Comparison of ENCODE assay signal across 20 cellular contexts in genomic region chr5:163410505-163410904, GRCh38.
"Had no signal": no experiment of that assay in that cellular context is flagged by ENCODE, and none has a peak within 500 bp of the region (broad histone marks: within the 10 kb centered on the region; RNA-seq: fewer than 3 reads in every experiment).

No MANE protein-coding gene starts in this region.

- ATAC-seq: activated T-cell treated with anti-CD3 and anti-CD28 coated beads, Interleukin-2, amount 50 U/mL, for 72 hours; gastroesophageal sphincter; heart right ventricle; left lung; sciatic nerve; stimulated activated memory B cell treated with anti-CD40 and anti-IgM and Interleukin-4, amounts not matched to agents 10 μg/mL and 1 μg/mL and 100 μg/mL, for 72 hours had no signal

- H3K4me3 ChIP-seq: esophagus muscularis mucosa, gastroesophageal sphincter, heart right ventricle, left lung, smooth muscle cell, thoracic aorta had no signal

- DNase-seq: activated CD4-positive, alpha-beta T cell treated with anti-CD3 and anti-CD28 coated beads for 1 hour; activated CD8-positive, alpha-beta memory T cell treated with anti-CD3 and anti-CD28 coated beads for 24 hours; activated CD8-positive, alpha-beta memory T cell treated with anti-CD3 and anti-CD28 coated beads, Interleukin-2, amount 50 U/mL, for 48 hours; activated gamma-delta T cell; activated T-cell treated with anti-CD3 and anti-CD28 coated beads, Interleukin-2, amount 50 U/mL, for 72 hours; effector CD4-positive, alpha-beta T cell; heart right ventricle; left lung; mammary epithelial cell; nephron progenitor cell; nucleus accumbens; stimulated activated CD4-positive, alpha-beta T cell treated with anti-CD3 and anti-CD28 coated beads, Interleukin-4, amount 100 ng/mL, for 4 hours; T1000; WERI-Rb-1 had no signal

- H3K36me3 ChIP-seq: esophagus muscularis mucosa, gastroesophageal sphincter, heart right ventricle, left lung, thoracic aorta, WERI-Rb-1 had no signal

- H3K27ac ChIP-seq: esophagus muscularis mucosa, gastroesophageal sphincter, heart right ventricle, left lung, thoracic aorta, WERI-Rb-1 had no signal

- H3K9me3 ChIP-seq: esophagus muscularis mucosa, gastroesophageal sphincter, heart right ventricle, left lung, thoracic aorta had no signal
